ENCODE assay signal across 8 cellular contexts in the genomic region with DNA sequence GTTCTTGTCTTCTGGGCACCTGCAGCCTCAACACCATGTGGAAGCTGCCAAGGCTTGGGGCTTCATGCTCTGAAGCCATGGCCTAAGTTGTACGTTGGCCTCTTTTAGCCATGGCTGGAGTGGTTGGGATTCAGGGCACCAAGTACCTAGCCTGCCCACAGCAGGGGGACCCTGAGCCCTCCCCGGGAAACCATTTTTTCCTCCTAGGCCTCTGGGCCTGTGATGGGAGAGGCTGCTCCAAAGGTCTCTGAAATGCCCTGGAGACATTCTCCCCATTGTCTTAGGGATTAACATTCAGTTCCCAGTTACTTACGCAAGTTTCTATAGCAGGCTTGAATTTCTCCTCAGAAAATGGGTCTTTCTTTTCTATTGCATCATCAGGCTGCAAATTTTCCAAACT.
"Had no signal": no experiment of that assay in that cellular context is flagged by ENCODE, and none has a peak within 500 bp of the region (broad histone marks: within the 10 kb centered on the region; RNA-seq: fewer than 3 reads in every experiment).

No MANE protein-coding gene starts in this region.

- FAIRE-seq: G401.6, GM12878, GM12891, GM12892, GM18507, GM19239 had no signal

- DNase-seq: GDM1, GF-D8 had no signal

- ATAC-seq: GM12878 had no signal

- H3K4me3 ChIP-seq: GM12878 had no signal
